23 cellular contexts compared by ENCODE assay signal in genomic region chr6:111221804-111222203, GRCh38.
DNase-seq lines count a peak whose midpoint lies in the region; ATAC-seq and TF ChIP-seq lines count a peak whose summit lies in the region.
"Had no signal": no experiment of that assay in that cellular context is flagged by ENCODE, and none has a peak within 500 bp of the region (broad histone marks: within the 10 kb centered on the region; RNA-seq: fewer than 3 reads in every experiment).

No MANE protein-coding gene starts in this region.

- peaks cover 10% of the 10 kb centered on the region for H3K4me1 Mint-ChIP-seq in activated naive CD8-positive, alpha-beta T cell treated with anti-CD3 and anti-CD28 coated beads, Interleukin-2, amount 50 U/mL, for 24 hours
- no peaks in the 10 kb centered on the region for H3K4me1 Mint-ChIP-seq in neural crest cell
- peaks cover 11% of the 10 kb centered on the region for H3K4me1 Mint-ChIP-seq in stimulated activated naive CD8-positive, alpha-beta T cell treated with anti-CD3 and anti-CD28 coated beads, Interleukin-15, Interleukin-2, amounts not matched to agents 100 ng/mL and 50 ng/mL, for 24 hours (ENCODE audit: low read depth)
- H3K4me1 Mint-ChIP-seq: CD4-positive, alpha-beta memory T cell had no signal

- peak; percentile 10 for DNase-seq in M059J (ENCODE audit: low read depth)
- DNase-seq in activated naive CD8-positive, alpha-beta T cell treated with anti-CD3 and anti-CD28 coated beads, Interleukin-2, amount 50 U/mL, for 24 hours = no peak
- DNase-seq in neural crest cell (ENCODE audit: low read depth, low spot score) = no peak
- no peak for DNase-seq in NCI-H1417 treated with DMSO at 0.1 percent for 48 hours (lab: John Stamatoyannopoulos, UW)
- no peak for DNase-seq in globus pallidus (ENCODE audit: low spot score)
- DNase-seq: C1 segment of cervical spinal cord; Caco-2; CD4-positive, alpha-beta memory T cell; DMS79; EL; GDM1; HCEC 1CT; NCI-H1092 treated with DMSO at 0.1 percent for 48 hours; NCI-H146; NCI-H1930; NCI-H446; NCI-H526; NCI-H82; PC-9 had no signal

- no peaks in the 10 kb centered on the region for H3K27me3 Mint-ChIP-seq in activated naive CD8-positive, alpha-beta T cell treated with anti-CD3 and anti-CD28 coated beads, Interleukin-2, amount 50 U/mL, for 24 hours
- H3K27me3 Mint-ChIP-seq in neural crest cell (ENCODE audit: low read depth) = no peaks in the 10 kb centered on the region
- H3K27me3 Mint-ChIP-seq in stimulated activated naive CD8-positive, alpha-beta T cell treated with anti-CD3 and anti-CD28 coated beads, Interleukin-15, Interleukin-2, amounts not matched to agents 100 ng/mL and 50 ng/mL, for 24 hours = no peaks in the 10 kb centered on the region

- no peak overlapping the region for H3K4me3 Mint-ChIP-seq in activated naive CD8-positive, alpha-beta T cell treated with anti-CD3 and anti-CD28 coated beads, Interleukin-2, amount 50 U/mL, for 24 hours
- H3K4me3 Mint-ChIP-seq in neural crest cell = no peak overlapping the region
- no peak overlapping the region for H3K4me3 Mint-ChIP-seq in stimulated activated naive CD8-positive, alpha-beta T cell treated with anti-CD3 and anti-CD28 coated beads, Interleukin-15, Interleukin-2, amounts not matched to agents 100 ng/mL and 50 ng/mL, for 24 hours
- H3K4me3 Mint-ChIP-seq: CD4-positive, alpha-beta memory T cell; IgD-negative memory B cell had no signal

- peak; percentile 68 for ATAC-seq in activated naive CD8-positive, alpha-beta T cell treated with anti-CD3 and anti-CD28 coated beads, Interleukin-2, amount 50 U/mL, for 24 hours
- no peak for ATAC-seq in HG02798 (IDR thresholded peaks at IDR 0.05; ENCODE audit: poor library complexity, unreplicated experiment)
- ATAC-seq: Right ventricle myocardium inferior had no signal

- no peaks in the 10 kb centered on the region for H3K36me3 Mint-ChIP-seq in activated naive CD8-positive, alpha-beta T cell treated with anti-CD3 and anti-CD28 coated beads, Interleukin-2, amount 50 U/mL, for 24 hours (ENCODE audit: low read depth)
- no peaks in the 10 kb centered on the region for H3K36me3 Mint-ChIP-seq in neural crest cell (ENCODE audit: low read depth)
- no peaks in the 10 kb centered on the region for H3K36me3 Mint-ChIP-seq in stimulated activated naive CD8-positive, alpha-beta T cell treated with anti-CD3 and anti-CD28 coated beads, Interleukin-15, Interleukin-2, amounts not matched to agents 100 ng/mL and 50 ng/mL, for 24 hours (ENCODE audit: low read depth)

- H3K9me3 Mint-ChIP-seq in activated naive CD8-positive, alpha-beta T cell treated with anti-CD3 and anti-CD28 coated beads, Interleukin-2, amount 50 U/mL, for 24 hours = no peaks in the 10 kb centered on the region
- H3K9me3 Mint-ChIP-seq in neural crest cell = no peaks in the 10 kb centered on the region
- no peaks in the 10 kb centered on the region for H3K9me3 Mint-ChIP-seq in stimulated activated naive CD8-positive, alpha-beta T cell treated with anti-CD3 and anti-CD28 coated beads, Interleukin-15, Interleukin-2, amounts not matched to agents 100 ng/mL and 50 ng/mL, for 24 hours
- H3K9me3 Mint-ChIP-seq: CD4-positive, alpha-beta memory T cell; IgD-negative memory B cell had no signal

- peak overlapping the region; percentile 4 for H3K27ac Mint-ChIP-seq in activated naive CD8-positive, alpha-beta T cell treated with anti-CD3 and anti-CD28 coated beads, Interleukin-2, amount 50 U/mL, for 24 hours
- peak overlapping the region; percentile 9 for H3K27ac Mint-ChIP-seq in neural crest cell (ENCODE audit: unreplicated experiment)
- peak overlapping the region; percentile 10 for H3K27ac Mint-ChIP-seq in stimulated activated naive CD8-positive, alpha-beta T cell treated with anti-CD3 and anti-CD28 coated beads, Interleukin-15, Interleukin-2, amounts not matched to agents 100 ng/mL and 50 ng/mL, for 24 hours
- H3K27ac Mint-ChIP-seq: IgD-negative memory B cell had no signal

- TF ChIP-seq CTCF in neural crest cell (conservative IDR thresholded peaks at IDR 0.05) = no peak
